ENCODE assay signal across 8 cellular contexts in genomic region chr2:152036611-152037469, GRCh38.
A peak's percentile ranks its signal among the peaks of the same experiment; 100 is the strongest.
DNase-seq lines count a peak whose midpoint lies in the region; ATAC-seq and TF ChIP-seq lines count a peak whose summit lies in the region.

No MANE protein-coding gene starts in this region.

- 31 to 37% methylated on average over 9 to 10 of the region's 10 CpGs for WGBS in esophagus squamous epithelium, 2 donors

- DNase-seq in COR-L47 (lab: John Stamatoyannopoulos, UW) (peak; percentile 63), NCI-H82 treated with DMSO at 0.1 percent for 48 hours (lab: John Stamatoyannopoulos, UW; ENCODE audit: unreplicated experiment) (peak; percentile 68), esophagus squamous epithelium (lab: John Stamatoyannopoulos, UW) (no peak), nephron progenitor cell (peak; percentile 71), stromal cell of bone marrow (ENCODE audit: low read depth) (peak; percentile 45)
- peak; percentile 51 for DNase-seq in activated CD8-positive, alpha-beta memory T cell treated with anti-CD3 and anti-CD28 coated beads, Interleukin-2, amount 50 U/mL, for 4 hours

- ATAC-seq in GM19395 (IDR thresholded peaks at IDR 0.05; ENCODE audit: unreplicated experiment) (peak; percentile 92), HG03520 (IDR thresholded peaks at IDR 0.05; ENCODE audit: unreplicated experiment) (peak; percentile 80)

- H3K27me3 ChIP-seq in esophagus squamous epithelium: no peaks in the 10 kb centered on the region

- TF ChIP-seq POLR2A in esophagus squamous epithelium (IDR thresholded peaks at IDR 0.05): no peak

- H3K4me3 Mint-ChIP-seq in nephron progenitor cell: no peak overlapping the region

- TF ChIP-seq CTCF in esophagus squamous epithelium (IDR thresholded peaks at IDR 0.05) (peak; percentile 42 to 80 (median 68)), nephron progenitor cell (IDR thresholded peaks at IDR 0.05) (peak; percentile 85)

- H3K27me3 Mint-ChIP-seq in nephron progenitor cell (ENCODE audit: low read depth, poor library complexity): peaks cover 24% of the 10 kb centered on the region

- no peaks in the 10 kb centered on the region for H3K9me3 Mint-ChIP-seq in nephron progenitor cell

- peaks cover 17 to 42% (median 21%) of the 10 kb centered on the region in 3 donors for H3K4me1 ChIP-seq in esophagus squamous epithelium

- no peaks in the 10 kb centered on the region for H3K36me3 ChIP-seq in esophagus squamous epithelium

- H3K27ac ChIP-seq in esophagus squamous epithelium: no peak overlapping the region

- intact Hi-C loops in esophagus squamous epithelium (cut with DNase I): loop anchor here (10.0 kb wide), 2 partner anchors 78 to 598 kb away; no protein-coding TSS in a partner anchor

- no peak overlapping the region for H3K4me3 ChIP-seq in esophagus squamous epithelium

- no peaks in the 10 kb centered on the region for H3K9me3 ChIP-seq in esophagus squamous epithelium

- peaks cover 26% of the 10 kb centered on the region for H3K4me1 Mint-ChIP-seq in nephron progenitor cell

- no peaks in the 10 kb centered on the region for H3K36me3 Mint-ChIP-seq in nephron progenitor cell (ENCODE audit: low read depth)

- H3K27ac Mint-ChIP-seq in nephron progenitor cell: no peak overlapping the region
